8 cellular contexts compared by ENCODE assay signal in the genomic region with DNA sequence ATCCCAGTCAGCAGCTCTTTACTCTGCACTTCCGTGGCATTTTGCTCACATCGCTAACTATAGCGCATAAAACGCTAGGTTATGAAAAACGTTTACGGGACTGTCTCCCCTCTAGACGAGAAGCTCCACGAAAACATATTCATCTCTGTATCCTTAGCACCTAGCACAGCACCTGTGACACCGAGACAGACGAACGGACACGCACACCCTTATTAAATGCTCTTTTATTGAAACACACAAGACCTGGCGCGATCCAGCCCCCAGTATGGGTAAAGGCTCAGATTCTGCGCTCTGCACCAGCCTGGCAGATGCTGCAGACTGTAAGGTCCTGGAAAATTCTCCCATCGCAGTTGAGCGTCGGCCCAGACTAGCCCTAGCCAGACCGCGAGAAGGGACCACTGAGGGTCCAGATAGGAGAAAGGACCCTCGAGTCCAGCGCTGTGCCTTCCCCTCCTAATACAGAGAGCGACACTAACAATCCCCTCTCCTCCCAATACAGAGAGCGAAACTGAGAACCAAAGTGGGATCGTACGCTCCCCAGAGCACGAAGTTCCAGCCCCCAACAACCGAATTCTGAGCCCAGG. TPM values are rescaled to one million over a fixed set of nuclear protein-coding genes. Genes with fewer than 3 reads are reported as not detected.
A peak's percentile ranks its signal among the peaks of the same experiment; 100 is the strongest.
DNase-seq lines count a peak whose midpoint lies in the region; ATAC-seq, FAIRE-seq and TF ChIP-seq lines count a peak whose summit lies in the region.

No MANE protein-coding gene starts in this region.

- ATAC-seq in GM19397 (IDR thresholded peaks at IDR 0.05; ENCODE audit: unreplicated experiment): peak; percentile 39
- ATAC-seq in HG03439 (IDR thresholded peaks at IDR 0.05; ENCODE audit: unreplicated experiment): peak; percentile 49

- H3K9me3 ChIP-seq in Peyer's patch: no peaks in the 10 kb centered on the region

- no peak for FAIRE-seq in bronchial epithelial cell (lab: Jason Lieb, UNC)

- no peak for TF ChIP-seq POLR2A in Peyer's patch (IDR thresholded peaks at IDR 0.05)

- peaks cover 0 to 28% (median 2%) of the 10 kb centered on the region in 4 donors for H3K4me1 ChIP-seq in Peyer's patch

- no peaks in the 10 kb centered on the region for H3K27me3 ChIP-seq in Peyer's patch
- H3K27me3 ChIP-seq in bronchial epithelial cell (ENCODE audit: control insufficient read depth, insufficient read depth, low read length): no peaks in the 10 kb centered on the region
- H3K27me3 ChIP-seq in kidney epithelial cell (ENCODE audit: control insufficient read depth, insufficient read depth, low read length): no peaks in the 10 kb centered on the region

- TF ChIP-seq CTCF in Peyer's patch (IDR thresholded peaks at IDR 0.05) (no peak), bronchial epithelial cell (IDR thresholded peaks at IDR 0.05; ENCODE audit: insufficient read depth, low read length, severe bottlenecking) (no peak), kidney epithelial cell (IDR thresholded peaks at IDR 0.05; ENCODE audit: insufficient read depth, low read length, poor library complexity, severe bottlenecking) (no peak)

- H3K4me3 ChIP-seq in Peyer's patch: peak overlapping the region; percentile 67 to 90 (median 74)
- peak overlapping the region; percentile 75 for H3K4me3 ChIP-seq in bronchial epithelial cell (ENCODE audit: low read depth, low read length)
- H3K4me3 ChIP-seq in kidney epithelial cell (ENCODE audit: low read depth, low read length): peak overlapping the region; percentile 75

- H3K36me3 ChIP-seq in Peyer's patch (no peaks in the 10 kb centered on the region), bronchial epithelial cell (ENCODE audit: control insufficient read depth, insufficient read depth, low read length) (peaks cover 2% of the 10 kb centered on the region), kidney epithelial cell (ENCODE audit: control insufficient read depth, insufficient read depth, low read length) (no peaks in the 10 kb centered on the region)

- H3K27ac ChIP-seq in Peyer's patch: peak overlapping the region; percentile 55 to 79 (median 66)

- DNase-seq in COR-L47 (lab: John Stamatoyannopoulos, UW): peak; percentile 25
- DNase-seq in Peyer's patch: peak in 1 of 3 donors; percentile 50
- DNase-seq in bronchial epithelial cell (ENCODE audit: low read depth): peak; percentile 20
- DNase-seq in kidney epithelial cell (ENCODE audit: low read depth): no peak
- peak; percentile 24 for DNase-seq in stimulated activated CD4-positive, alpha-beta T cell treated with anti-CD3 and anti-CD28 coated beads, Interleukin-15, amount 100 ng/mL, for 24 hours
- DNase-seq in activated CD4-positive, CD25-positive, alpha-beta regulatory T cell (lab: John Stamatoyannopoulos, UW): no peak

RNA-seq across cellular contexts. Expression of gene NBAS, which starts 0.6 kb away (rescaled TPM):
- total RNA-seq in Peyer's patch (10 to 100 TPM; 43.2 to 70.2 (median 55.3) TPM), bronchial epithelial cell (72.6 and 78.2 TPM in 2 replicates), kidney epithelial cell (60.3 and 67.0 TPM in 2 replicates)

RNA-seq across cellular contexts. Expression of gene DDX1, which starts 31.2 kb away (rescaled TPM):
- total RNA-seq in Peyer's patch: 10 to 100 TPM; 40.0 to 90.0 (median 52.4) TPM
- 68.2 and 81.3 TPM in 2 replicates for total RNA-seq in bronchial epithelial cell
- 56.4 and 58.5 TPM in 2 replicates for total RNA-seq in kidney epithelial cell

Comparison
In these comparisons a context has a peak if more than half of its experiments do, and no peak if none do; other contexts are left out.
1. DNase-seq: peak in COR-L47 (single experiment), bronchial epithelial cell (single experiment) and stimulated activated CD4-positive, alpha-beta T cell treated with anti-CD3 and anti-CD28 coated beads, Interleukin-15, amount 100 ng/mL, for 24 hours (single experiment); none in kidney epithelial cell (single experiment) and activated CD4-positive, CD25-positive, alpha-beta regulatory T cell (0 of 4).
2. Peak in every context shown above with its lines, with median percentiles within 50 percentile points of each other: H3K4me3 ChIP-seq.